In the genomic region with DNA sequence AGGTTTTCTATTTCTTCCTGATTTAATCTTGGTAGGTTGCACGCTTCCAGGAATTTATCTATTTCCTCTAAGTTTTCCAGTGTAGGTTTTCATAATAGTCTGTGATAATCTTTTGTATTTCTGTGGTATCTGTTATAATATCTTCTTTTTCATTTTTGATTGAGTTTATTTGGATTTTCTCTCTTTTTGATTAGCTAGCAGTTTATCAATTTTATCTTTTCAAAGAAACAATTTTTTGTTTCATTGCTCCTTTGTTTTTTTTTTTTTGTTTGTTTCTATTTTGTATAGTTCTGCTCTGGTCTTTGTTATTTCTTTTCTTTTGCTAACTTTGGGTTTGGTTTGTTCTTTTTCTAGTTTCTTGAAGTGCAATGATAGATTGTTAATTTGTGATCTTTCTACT, we compare ENCODE assay signal across 40 cellular contexts. TPM values are rescaled to one million over a fixed set of nuclear protein-coding genes. Genes with fewer than 3 reads are reported as not detected.
"Had no signal": no experiment of that assay in that cellular context is flagged by ENCODE, and none has a peak within 500 bp of the region (broad histone marks: within the 10 kb centered on the region; RNA-seq: fewer than 3 reads in every experiment).

No MANE protein-coding gene starts in this region.

- H3K27me3 Mint-ChIP-seq: activated B cell treated with CpG ODN at 0.5 μM for 24 hours had no signal

- H3K27ac Mint-ChIP-seq: activated B cell treated with CpG ODN at 0.5 μM for 24 hours; activated CD4-positive, alpha-beta memory T cell treated with anti-CD3 and anti-CD28 coated beads for 36 hours; activated CD4-positive, alpha-beta T cell treated with anti-CD3 and anti-CD28 coated beads, Interleukin-2, amount 10 ng/mL, durations not matched to agents 24 days and 14 days; activated CD8-positive, alpha-beta T cell treated with anti-CD3 and anti-CD28 coated beads for 36 hours; activated naive CD4-positive, alpha-beta T cell treated with anti-CD3 and anti-CD28 coated beads, Interleukin-2, amount 10 ng/mL, durations not matched to agents 7 days and 5 days; activated naive CD4-positive, alpha-beta T cell treated with anti-CD3 and anti-CD28 coated beads, Interleukin-2, amount 50 U/mL, for 24 hours; activated naive CD8-positive, alpha-beta T cell; activated naive CD8-positive, alpha-beta T cell treated with anti-CD3 and anti-CD28 coated beads, Interleukin-2, amount 10 ng/mL, durations not matched to agents 7 days and 5 days; activated naive CD8-positive, alpha-beta T cell treated with anti-CD3 and anti-CD28 coated beads, Interleukin-2, amount 50 U/mL, for 24 hours; activated T-cell treated with anti-CD3 and anti-CD28 coated beads, Interleukin-2, amount 50 U/mL, for 72 hours; activated T-helper 1 cell treated with anti-CD3 and anti-CD28 coated beads, Interleukin-12 subunit alpha, Interleukin-12 subunit beta, Interleukin-2, Interleukin-4 antibody, amounts not matched to agents 30 ng/mL and 10 ng/mL and 1 ng/mL, durations not matched to agents 14 hours and 24 hours and 36 hours; activated T-helper 17 cell treated with anti-CD3 and anti-CD28 coated beads, Interleukin-2, amount 50 U/mL, for 72 hours; brain; T-helper 1 cell treated with Interleukin-12 subunit alpha and Interleukin-12 subunit beta and Interleukin-4 antibody, amounts not matched to agents 30 μg/mL and 1 μg/mL, for 36 hours; T-helper 2 cell treated with Interferon-gamma antibody and Interleukin-4, amounts not matched to agents 5 μg/mL and 100 μg/mL, for 36 hours had no signal

- H3K27me3 ChIP-seq: ascending aorta, cardiac muscle cell had no signal

- H3K4me1 ChIP-seq: ascending aorta had no signal

- H3K36me3 ChIP-seq: ascending aorta, cardiac muscle cell had no signal

- H3K4me1 Mint-ChIP-seq: activated B cell treated with CpG ODN at 0.5 μM for 24 hours; activated naive CD4-positive, alpha-beta T cell treated with anti-CD3 and anti-CD28 coated beads, Interleukin-2, amount 50 U/mL, for 24 hours; activated naive CD8-positive, alpha-beta T cell treated with anti-CD3 and anti-CD28 coated beads, Interleukin-2, amount 50 U/mL, for 24 hours; activated T-helper 17 cell treated with anti-CD3 and anti-CD28 coated beads, Interleukin-2, amount 50 U/mL, for 72 hours; brain; central memory CD8-positive, alpha-beta T cell had no signal

- H3K27ac ChIP-seq: ascending aorta, cardiac muscle cell, VCaP had no signal

- ATAC-seq: activated CD8-positive, alpha-beta T cell treated with anti-CD3 and anti-CD28 coated beads for 36 hours; activated naive CD8-positive, alpha-beta T cell treated with anti-CD3 and anti-CD28 coated beads, Interleukin-2, amount 50 U/mL, for 24 hours; activated T-cell treated with anti-CD3 and anti-CD28 coated beads, Interleukin-2, amount 50 U/mL, for 4 hours; activated T-cell treated with anti-CD3 and anti-CD28 coated beads, Interleukin-2, amount 50 U/mL, for 72 hours; activated T-helper 17 cell treated with anti-CD3 and anti-CD28 coated beads, Interleukin-2, amount 50 U/mL, for 72 hours had no signal

- DNase-seq: activated B cell treated with CpG ODN at 0.5 μM for 24 hours; activated CD4-positive, alpha-beta memory T cell treated with anti-CD3 and anti-CD28 coated beads for 36 hours; activated CD4-positive, alpha-beta T cell treated with anti-CD3 and anti-CD28 coated beads for 4 hours; activated CD4-positive, alpha-beta T cell treated with anti-CD3 and anti-CD28 coated beads, Interleukin-2, amount 10 ng/mL, durations not matched to agents 24 days and 14 days; activated CD4-positive, alpha-beta T cell treated with anti-CD3 and anti-CD28 coated beads, Interleukin-2, amount 50 U/mL, for 1 hour; activated CD4-positive, alpha-beta T cell treated with anti-CD3 and anti-CD28 coated beads, Interleukin-2, amount 50 U/mL, for 4 hours; activated CD4-positive, CD25-positive, alpha-beta regulatory T cell treated with anti-CD3 and anti-CD28 coated beads, Interleukin-2, amount 50 U/mL, for 72 hours; activated CD8-positive, alpha-beta memory T cell treated with anti-CD3 and anti-CD28 coated beads, Interleukin-2, amount 50 U/mL, for 4 hours; activated CD8-positive, alpha-beta T cell treated with anti-CD3 and anti-CD28 coated beads for 36 hours; activated effector memory CD4-positive, alpha-beta T cell treated with anti-CD3 and anti-CD28 coated beads, Interleukin-2, amount 50 U/mL, for 16 hours; activated naive CD4-positive, alpha-beta T cell treated with anti-CD3 and anti-CD28 coated beads, Interleukin-2, amount 10 ng/mL, durations not matched to agents 7 days and 5 days; activated naive CD4-positive, alpha-beta T cell treated with Interleukin-2 at 50 U/mL for 16 hours; activated naive CD8-positive, alpha-beta T cell treated with anti-CD3 and anti-CD28 coated beads, Interleukin-2, amount 10 ng/mL, durations not matched to agents 7 days and 5 days; activated naive CD8-positive, alpha-beta T cell treated with anti-CD3 and anti-CD28 coated beads, Interleukin-2, amount 50 U/mL, for 24 hours; activated T-cell treated with anti-CD3 and anti-CD28 coated beads for 4 hours; activated T-cell treated with anti-CD3 and anti-CD28 coated beads, Interleukin-2, amount 50 U/mL, for 1 hour; activated T-cell treated with anti-CD3 and anti-CD28 coated beads, Interleukin-2, amount 50 U/mL, for 4 hours; activated T-cell treated with anti-CD3 and anti-CD28 coated beads, Interleukin-2, amount 50 U/mL, for 72 hours; amygdala; anterior cingulate cortex; caudate nucleus; cerebellar nuclear complex; T-helper 1 cell; T-helper 2 cell; T-helper 9 cell had no signal

- FAIRE-seq: bronchial epithelial cell, TTC549 had no signal

- H3K4me3 Mint-ChIP-seq: activated B cell treated with CpG ODN at 0.5 μM for 24 hours; activated CD4-positive, alpha-beta memory T cell treated with anti-CD3 and anti-CD28 coated beads for 36 hours; activated CD4-positive, alpha-beta T cell treated with anti-CD3 and anti-CD28 coated beads, Interleukin-2, amount 10 ng/mL, durations not matched to agents 24 days and 14 days; activated CD8-positive, alpha-beta T cell treated with anti-CD3 and anti-CD28 coated beads for 36 hours; activated naive CD4-positive, alpha-beta T cell treated with anti-CD3 and anti-CD28 coated beads, Interleukin-2, amount 10 ng/mL, durations not matched to agents 7 days and 5 days; activated naive CD4-positive, alpha-beta T cell treated with anti-CD3 and anti-CD28 coated beads, Interleukin-2, amount 50 U/mL, for 24 hours; activated naive CD8-positive, alpha-beta T cell; activated naive CD8-positive, alpha-beta T cell treated with anti-CD3 and anti-CD28 coated beads, Interleukin-2, amount 10 ng/mL, durations not matched to agents 7 days and 5 days; activated naive CD8-positive, alpha-beta T cell treated with anti-CD3 and anti-CD28 coated beads, Interleukin-2, amount 50 U/mL, for 24 hours; activated T-cell treated with anti-CD3 and anti-CD28 coated beads, Interleukin-2, amount 50 U/mL, for 4 hours; activated T-cell treated with anti-CD3 and anti-CD28 coated beads, Interleukin-2, amount 50 U/mL, for 72 hours; activated T-helper 1 cell treated with anti-CD3 and anti-CD28 coated beads, Interleukin-12 subunit alpha, Interleukin-12 subunit beta, Interleukin-2, Interleukin-4 antibody, amounts not matched to agents 30 ng/mL and 10 ng/mL and 1 ng/mL, durations not matched to agents 14 hours and 24 hours and 36 hours; activated T-helper 17 cell treated with anti-CD3 and anti-CD28 coated beads, Interleukin-2, amount 50 U/mL, for 72 hours; brain; central memory CD8-positive, alpha-beta T cell; T-helper 1 cell treated with Interleukin-12 subunit alpha and Interleukin-12 subunit beta and Interleukin-4 antibody, amounts not matched to agents 30 μg/mL and 1 μg/mL, for 36 hours; T-helper 2 cell treated with Interferon-gamma antibody and Interleukin-4, amounts not matched to agents 5 μg/mL and 100 μg/mL, for 36 hours had no signal

- H3K4me3 ChIP-seq: ascending aorta, cardiac muscle cell had no signal

- H3K9me3 ChIP-seq: ascending aorta had no signal

RNA-seq across cellular contexts. Expression of gene G6PC2, which starts 51.3 kb away (rescaled TPM):
- total RNA-seq: activated B cell treated with CpG ODN at 0.5 μM for 24 hours; activated CD4-positive, alpha-beta memory T cell treated with anti-CD3 and anti-CD28 coated beads for 36 hours; activated CD4-positive, alpha-beta T cell treated with anti-CD3 and anti-CD28 coated beads, Interleukin-2, amount 10 ng/mL, durations not matched to agents 24 days and 14 days; activated CD8-positive, alpha-beta memory T cell treated with anti-CD3 and anti-CD28 coated beads for 36 hours; activated CD8-positive, alpha-beta T cell treated with anti-CD3 and anti-CD28 coated beads for 36 hours; activated naive CD8-positive, alpha-beta T cell treated with anti-CD3 and anti-CD28 coated beads, Interleukin-2, amount 10 ng/mL, durations not matched to agents 7 days and 5 days; activated T-cell treated with anti-CD3 and anti-CD28 coated beads, Interleukin-2, amount 50 U/mL, for 4 hours; activated T-cell treated with anti-CD3 and anti-CD28 coated beads, Interleukin-2, amount 50 U/mL, for 72 hours; activated T-helper 1 cell treated with anti-CD3 and anti-CD28 coated beads, Interleukin-12 subunit alpha, Interleukin-12 subunit beta, Interleukin-2, Interleukin-4 antibody, amounts not matched to agents 30 ng/mL and 10 ng/mL and 1 ng/mL, durations not matched to agents 14 hours and 24 hours and 36 hours; activated T-helper 17 cell treated with anti-CD3 and anti-CD28 coated beads, Interleukin-2, amount 50 U/mL, for 72 hours; ascending aorta; bronchial epithelial cell; cardiac muscle cell; chondrocyte had no signal
- polyA plus RNA-seq: cardiac muscle cell had no signal
